9 cellular contexts compared by ENCODE assay signal in genomic region chr16:89409161-89409711, GRCh38.
DNase-seq lines count a peak whose midpoint lies in the region; ATAC-seq and TF ChIP-seq lines count a peak whose summit lies in the region.
"Had no signal": no experiment of that assay in that cellular context is flagged by ENCODE, and none has a peak within 500 bp of the region (broad histone marks: within the 10 kb centered on the region; RNA-seq: fewer than 3 reads in every experiment).

No MANE protein-coding gene starts in this region.

- DNase-seq in H9, result no peak
- peak; percentile 78 for DNase-seq in activated CD4-positive, alpha-beta memory T cell treated with anti-CD3 and anti-CD28 coated beads for 36 hours
- no peak for DNase-seq in endothelial cell (ENCODE audit: low spot score)
- peak; percentile 36 to 38 for DNase-seq in stimulated activated CD4-positive, alpha-beta T cell treated with anti-CD3 and anti-CD28 coated beads, Interleukin-15, amount 100 ng/mL, for 48 hours (ENCODE audit: low read depth in 2 of 2)
- DNase-seq in DMS79 treated with DMSO at 0.1 percent for 48 hours (lab: John Stamatoyannopoulos, UW), result no peak
- no peak for DNase-seq in NCI-H510A treated with DMSO at 0.1 percent for 48 hours (lab: John Stamatoyannopoulos, UW)

- no peak overlapping the region for H4K8ac ChIP-seq in H9 (replicated peaks; ENCODE audit: insufficient read length, low read depth, low read length)

- H2BK12ac ChIP-seq in H9 (ENCODE audit: insufficient read length, low read depth, low read length), result no peak overlapping the region

- no peak overlapping the region for H3K23ac ChIP-seq in H9 (ENCODE audit: insufficient read length, low read depth, low read length)

- ATAC-seq in HG03469 (IDR thresholded peaks at IDR 0.05; ENCODE audit: unreplicated experiment), result no peak
- ATAC-seq in HG03045 (IDR thresholded peaks at IDR 0.05; ENCODE audit: unreplicated experiment), result no peak

- no peak overlapping the region for H3K4ac ChIP-seq in H9 (ENCODE audit: low read depth, low read length)

- H3K4me1 Mint-ChIP-seq in H9 (peaks cover 76 to 83% of the 10 kb centered on the region in 2 experiments), endothelial cell (ENCODE audit: unreplicated experiment) (peaks cover 76% of the 10 kb centered on the region)
- peaks cover 88% of the 10 kb centered on the region for H3K4me1 Mint-ChIP-seq in activated CD4-positive, alpha-beta memory T cell treated with anti-CD3 and anti-CD28 coated beads for 36 hours (ENCODE audit: low read depth)

- no peak overlapping the region for H2BK5ac ChIP-seq in H9 (ENCODE audit: insufficient read length, low read length)

- H3K18ac ChIP-seq in H9 (ENCODE audit: insufficient read length, low read depth, low read length), result no peak overlapping the region

- no peak overlapping the region for H3K9ac ChIP-seq in H9 (ENCODE audit: extremely low read depth, insufficient read length, low read length)

- no peak overlapping the region for H3K56ac ChIP-seq in H9 (ENCODE audit: insufficient read length, low read depth, low read length)

- no peak overlapping the region for H2BK120ac ChIP-seq in H9 (ENCODE audit: low read depth, low read length, poor library complexity, severe bottlenecking)

- H3K79me1 ChIP-seq in H9 (ENCODE audit: insufficient read depth, low read depth, low read length, poor library complexity, severe bottlenecking), result peaks cover 6% of the 10 kb centered on the region

- peak overlapping the region; percentile 67 to 68 (median 68); a peak in 4 of 7 replicates for H3K27ac Mint-ChIP-seq in H9
- peak overlapping the region; percentile 86 for H3K27ac Mint-ChIP-seq in activated CD4-positive, alpha-beta memory T cell treated with anti-CD3 and anti-CD28 coated beads for 36 hours
- peak overlapping the region; percentile 57 for H3K27ac Mint-ChIP-seq in endothelial cell (ENCODE audit: unreplicated experiment)

- H2AK5ac ChIP-seq in H9 (ENCODE audit: insufficient read length, low read length), result no peak overlapping the region

- H2BK20ac ChIP-seq in H9 (ENCODE audit: low read depth, low read length, poor library complexity, severe bottlenecking), result no peak overlapping the region

- no peak overlapping the region for H3K27ac ChIP-seq in H9 (ENCODE audit: insufficient read length, low read depth, low read length)
- H3K27ac ChIP-seq: SJSA1 had no signal

- H3K27me3 ChIP-seq in H9 (ENCODE audit: insufficient read depth, low read length), result no peaks in the 10 kb centered on the region
- H3K27me3 ChIP-seq: SJSA1 had no signal

- H4K91ac ChIP-seq in H9 (ENCODE audit: insufficient read length, low read depth, low read length), result no peak overlapping the region

- no peaks in the 10 kb centered on the region for H3K27me3 Mint-ChIP-seq in H9 (ENCODE audit: low read depth)
- H3K27me3 Mint-ChIP-seq in activated CD4-positive, alpha-beta memory T cell treated with anti-CD3 and anti-CD28 coated beads for 36 hours, result no peaks in the 10 kb centered on the region
- peaks cover 24% of the 10 kb centered on the region for H3K27me3 Mint-ChIP-seq in endothelial cell (ENCODE audit: unreplicated experiment)

- H2AFZ ChIP-seq in H9 (ENCODE audit: low read length), result no peak overlapping the region

- WGBS in H9 (ENCODE audit: extremely low coverage, insufficient read length, low lambda C conversion rate), result no CpG with 5 or more reads among the region's 13 CpGs

- intact Hi-C loops in activated CD4-positive, alpha-beta memory T cell treated with anti-CD3 and anti-CD28 coated beads for 36 hours (cut with micrococcal nuclease), result loop anchor here (2.0 to 5.0 kb wide), 3 partner anchors 33 to 80 kb away; no protein-coding TSS in a partner anchor

- no peak overlapping the region for H4K5ac ChIP-seq in H9 (ENCODE audit: insufficient read length, low read depth, low read length)

- H3K23me2 ChIP-seq in H9 (ENCODE audit: insufficient read length, low read depth, low read length, poor library complexity, severe bottlenecking), result no peaks in the 10 kb centered on the region

- no peak overlapping the region for H3K4me2 ChIP-seq in H9 (ENCODE audit: insufficient read depth, insufficient read length, low read length)

- no peak overlapping the region for H2BK15ac ChIP-seq in H9 (ENCODE audit: low read depth, low read length)

- no peaks in the 10 kb centered on the region for H3K9me3 ChIP-seq in H9 (ENCODE audit: control insufficient read depth, low read depth, low read length)
- H3K9me3 ChIP-seq: SJSA1 had no signal

- CTCF ChIA-PET in activated CD4-positive, alpha-beta memory T cell treated with anti-CD3 and anti-CD28 coated beads for 36 hours (lab: Charles Lee), result interaction anchor here (0.9 to 1.1 kb wide), 3 partner anchors 19 to 99 kb away, joined by 3 to 7 read pairs (median 3); partner anchors contain the start of gene SPG7

- H4K20me1 ChIP-seq in H9 (ENCODE audit: control insufficient read depth, insufficient read depth, insufficient read length), result peaks cover 8% of the 10 kb centered on the region

- no peak for TF ChIP-seq CTCF in H9 (conservative IDR thresholded peaks at IDR 0.05)
- no peak for TF ChIP-seq CTCF in endothelial cell (IDR thresholded peaks at IDR 0.05; ENCODE audit: unreplicated experiment)

- POLR2A ChIA-PET in activated CD4-positive, alpha-beta memory T cell treated with anti-CD3 and anti-CD28 coated beads for 36 hours (lab: Charles Lee), result interaction anchor here (0.8 to 1.5 kb wide), 2 partner anchors 13 to 80 kb away, joined by 3 to 4 read pairs; no protein-coding TSS in a partner anchor

- H3K36me3 Mint-ChIP-seq in H9 (ENCODE audit: insufficient read depth in 1 of 3, low read depth in 3 of 3), result no peaks in the 10 kb centered on the region; a peak in 1 of 7 replicates
- H3K36me3 Mint-ChIP-seq in activated CD4-positive, alpha-beta memory T cell treated with anti-CD3 and anti-CD28 coated beads for 36 hours, result no peaks in the 10 kb centered on the region
- H3K36me3 Mint-ChIP-seq in endothelial cell (ENCODE audit: low read depth, unreplicated experiment), result no peaks in the 10 kb centered on the region

- H3K79me2 ChIP-seq in H9 (ENCODE audit: insufficient read depth, low read length), result peaks cover 80% of the 10 kb centered on the region

- peaks cover 19% of the 10 kb centered on the region; the same call in 1 of the 2 replicates for H3K4me1 ChIP-seq in H9 (ENCODE audit: insufficient read depth, low read length)

- H3K9me3 Mint-ChIP-seq in H9, result no peaks in the 10 kb centered on the region
- H3K9me3 Mint-ChIP-seq in activated CD4-positive, alpha-beta memory T cell treated with anti-CD3 and anti-CD28 coated beads for 36 hours, result no peaks in the 10 kb centered on the region
- no peaks in the 10 kb centered on the region for H3K9me3 Mint-ChIP-seq in endothelial cell (ENCODE audit: unreplicated experiment)

- H3T11ph ChIP-seq in H9 (ENCODE audit: low read length), result no peak overlapping the region

- H3K14ac ChIP-seq in H9 (ENCODE audit: insufficient read depth, low read length), result no peak overlapping the region

- no peak overlapping the region for H3K4me3 Mint-ChIP-seq in H9
- H3K4me3 Mint-ChIP-seq in activated CD4-positive, alpha-beta memory T cell treated with anti-CD3 and anti-CD28 coated beads for 36 hours, result no peak overlapping the region
- H3K4me3 Mint-ChIP-seq in endothelial cell (ENCODE audit: unreplicated experiment), result no peak overlapping the region

Comparison
In these comparisons a context has a peak if more than half of its experiments do, and no peak if none do; other contexts are left out.
1. DNase-seq: peak in activated CD4-positive, alpha-beta memory T cell treated with anti-CD3 and anti-CD28 coated beads for 36 hours (single experiment) and stimulated activated CD4-positive, alpha-beta T cell treated with anti-CD3 and anti-CD28 coated beads, Interleukin-15, amount 100 ng/mL, for 48 hours (2 of 2); none in H9 (single experiment), endothelial cell (single experiment), DMS79 treated with DMSO at 0.1 percent for 48 hours (single experiment) and NCI-H510A treated with DMSO at 0.1 percent for 48 hours (single experiment).
2. Peak in every context shown above with its lines, with median percentiles within 50 percentile points of each other: H3K27ac Mint-ChIP-seq.